In genomic region chr11:95925011-95925410, GRCh38 we compare ENCODE assay signal across 9 cellular contexts. TPM values are rescaled to one million over a fixed set of nuclear protein-coding genes. Genes with fewer than 3 reads are reported as not detected.
DNase-seq lines count a peak whose midpoint lies in the region; ATAC-seq and TF ChIP-seq lines count a peak whose summit lies in the region.
"Had no signal": no experiment of that assay in that cellular context is flagged by ENCODE, and none has a peak within 500 bp of the region (broad histone marks: within the 10 kb centered on the region; RNA-seq: fewer than 3 reads in every experiment).

No MANE protein-coding gene starts in this region.

- peaks cover 26% of the 10 kb centered on the region for H3K4me1 ChIP-seq in CD4-positive, alpha-beta memory T cell (ENCODE audit: insufficient read depth, low read length)
- peaks cover 13 to 20% of the 10 kb centered on the region in 2 donors for H3K4me1 ChIP-seq in muscle layer of duodenum (ENCODE audit: control insufficient read depth in 1 of 2, insufficient read depth in 2 of 2, low read length in 2 of 2)

- H3K9me3 Mint-ChIP-seq in CD4-positive, alpha-beta memory T cell = peaks cover 0 to 5% (median 3%) of the 10 kb centered on the region in 8 donors
- H3K9me3 Mint-ChIP-seq in brain = peaks cover 0 to 5% (median 0%) of the 10 kb centered on the region in 5 experiments

- in situ Hi-C loops in KBM-7 (cut with MboI; ENCODE audit: low pct_unique_long_range_greater_than_20kb, low sequenced_read_pairs) = no loop called here

- H3K4me3 Mint-ChIP-seq in CD4-positive, alpha-beta memory T cell = peak overlapping the region in 7 of 8 donors; percentile 26 to 91 (median 48)
- peak overlapping the region; percentile 92 to 100 (median 98) for H3K4me3 Mint-ChIP-seq in brain

- H3K36me3 ChIP-seq in CD4-positive, alpha-beta memory T cell (ENCODE audit: insufficient read depth, low read length) = no peaks in the 10 kb centered on the region
- peaks cover 0 to 10% of the 10 kb centered on the region in 2 donors for H3K36me3 ChIP-seq in muscle layer of duodenum (ENCODE audit: control insufficient read depth in 1 of 2, insufficient read depth in 2 of 2, low read length in 2 of 2)

- peaks cover 0 to 2% of the 10 kb centered on the region in 2 donors for H3K27me3 Mint-ChIP-seq in CD4-positive, alpha-beta memory T cell
- peaks cover 16% of the 10 kb centered on the region for H3K27me3 Mint-ChIP-seq in brain

- H3K4me1 Mint-ChIP-seq in CD4-positive, alpha-beta memory T cell = peaks cover 21 to 32% (median 27%) of the 10 kb centered on the region in 4 donors
- H3K4me1 Mint-ChIP-seq in brain = peaks cover 38% of the 10 kb centered on the region

- ATAC-seq in HG02981 (IDR thresholded peaks at IDR 0.05; ENCODE audit: unreplicated experiment) (no peak), GM21515 (IDR thresholded peaks at IDR 0.05; ENCODE audit: unreplicated experiment) (no peak)

- no peak overlapping the region for H3K27ac Mint-ChIP-seq in CD4-positive, alpha-beta memory T cell
- peak overlapping the region; percentile 33 to 99 (median 77) for H3K27ac Mint-ChIP-seq in brain

- H3K27ac ChIP-seq in CD4-positive, alpha-beta memory T cell (ENCODE audit: low read depth, low read length) = no peak overlapping the region
- peak overlapping the region; percentile 95 for H3K27ac ChIP-seq in muscle layer of duodenum (ENCODE audit: low read length)

- no peak for DNase-seq in CD4-positive, alpha-beta memory T cell
- DNase-seq in KBM-7 = peak; percentile 24
- no peak for DNase-seq in GM19238 (ENCODE audit: insufficient read length, low spot score)
- DNase-seq in NCI-H187 treated with DMSO at 0.1 percent for 48 hours (lab: John Stamatoyannopoulos, UW) = no peak
- DNase-seq: hippocampal formation had no signal

- no peaks in the 10 kb centered on the region for H3K27me3 ChIP-seq in CD4-positive, alpha-beta memory T cell (ENCODE audit: insufficient read depth, low read length)
- no peaks in the 10 kb centered on the region for H3K27me3 ChIP-seq in muscle layer of duodenum (ENCODE audit: low read depth, low read length)

- peaks cover 0 to 9% of the 10 kb centered on the region in 2 donors for H3K36me3 Mint-ChIP-seq in CD4-positive, alpha-beta memory T cell
- H3K36me3 Mint-ChIP-seq in brain = no peaks in the 10 kb centered on the region

- intact Hi-C loops in CD4-positive, alpha-beta memory T cell (cut with micrococcal nuclease) = no loop called here

- no peak overlapping the region for H3K4me3 ChIP-seq in CD4-positive, alpha-beta memory T cell (ENCODE audit: low read length in 2 of 2)
- H3K4me3 ChIP-seq in muscle layer of duodenum (ENCODE audit: low read depth in 1 of 2, low read length in 2 of 2) = peak overlapping the region in 1 of 2 donors; percentile 82

- TF ChIP-seq CTCF in brain (conservative IDR thresholded peaks at IDR 0.05) = no peak

- CTCF ChIA-PET in CD4-positive, alpha-beta memory T cell (lab: Charles Lee; ENCODE audit: partially characterized antibody) = interaction anchor here (0.7 to 1.7 kb wide), 2 partner anchors 418 to 469 kb away, joined by 3 to 6 read pairs; partner anchors contain the start of gene MAML2

- no peaks in the 10 kb centered on the region for H3K9me3 ChIP-seq in CD4-positive, alpha-beta memory T cell (ENCODE audit: control insufficient read depth in 1 of 2, low read length in 2 of 2)
- no peaks in the 10 kb centered on the region for H3K9me3 ChIP-seq in muscle layer of duodenum (ENCODE audit: control insufficient read depth in 1 of 2, low read length in 2 of 2)

- POLR2A ChIA-PET in CD4-positive, alpha-beta memory T cell (lab: Charles Lee; ENCODE audit: partially characterized antibody) = interaction anchor here (0.5 kb wide), 2 partner anchors 45 to 297 kb away, joined by 3 to 4 read pairs; no protein-coding TSS in a partner anchor

RNA-seq across cellular contexts. Expression of gene MTMR2, which starts 1.1 kb away (rescaled TPM):
- 10 to 100 TPM; 13.4 to 13.6 TPM for total RNA-seq in CD4-positive, alpha-beta memory T cell
- 10 to 100 TPM; 13.1 to 13.5 TPM for polyA plus RNA-seq in CD4-positive, alpha-beta memory T cell
- 21.7 TPM for polyA plus RNA-seq in brain (ENCODE audit: insufficient read depth, low read depth, low replicate concordance)

Comparison
In these comparisons a context has a peak if more than half of its experiments do, and no peak if none do; other contexts are left out.
1. H3K27ac Mint-ChIP-seq: peak in brain (5 of 5); none in CD4-positive, alpha-beta memory T cell (0 of 7).